ENCODE assay signal across 1 cellular context in the genomic region with DNA sequence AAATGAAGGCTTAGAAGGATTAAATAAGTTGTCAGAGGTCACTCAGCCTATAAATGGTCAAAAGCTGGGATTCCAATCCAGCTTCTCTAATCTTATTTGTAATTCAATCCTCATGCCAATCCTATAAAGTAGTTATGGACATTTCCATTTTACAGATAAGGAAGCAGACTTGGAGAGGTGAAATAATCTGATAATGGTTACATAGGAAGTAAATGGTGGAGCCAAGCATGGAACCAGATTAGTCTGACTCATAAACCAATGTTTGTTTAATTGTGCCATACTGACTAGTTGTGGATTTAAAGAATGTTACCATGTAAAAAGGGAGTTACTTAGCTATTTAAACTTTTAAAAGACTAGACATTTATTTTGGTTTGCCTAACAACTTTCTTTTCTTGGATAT.
TF ChIP-seq lines count a peak whose summit lies in the region.

No MANE protein-coding gene starts in this region.

TF ChIP-seq in endothelial cell of umbilical vein, 7 proteins besides CTCF, POLR2A, EP300 and RAD21:
- TF ChIP-seq, protein P1, sequence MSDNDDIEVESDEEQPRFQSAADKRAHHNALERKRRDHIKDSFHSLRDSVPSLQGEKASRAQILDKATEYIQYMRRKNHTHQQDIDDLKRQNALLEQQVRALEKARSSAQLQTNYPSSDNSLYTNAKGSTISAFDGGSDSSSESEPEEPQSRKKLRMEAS (IDR thresholded peaks at IDR 0.05; ENCODE audit: insufficient read depth, insufficient read length) = no peak
- TF ChIP-seq POLR2AphosphoS5 (IDR thresholded peaks at IDR 0.05; ENCODE audit: insufficient read depth, low read depth, low read length) = no peak
- no peak for TF ChIP-seq EZH2 (IDR thresholded peaks at IDR 0.05; ENCODE audit: borderline replicate concordance, low read depth, low read length, severe bottlenecking)
- peak; percentile 73 for TF ChIP-seq GATA2 (IDR thresholded peaks at IDR 0.05; ENCODE audit: insufficient read depth, insufficient read length, low read depth, low read length)
- TF ChIP-seq FOS (IDR thresholded peaks at IDR 0.05; ENCODE audit: borderline replicate concordance, insufficient read depth, low read length) = peak; percentile 50
- TF ChIP-seq JUN (IDR thresholded peaks at IDR 0.05; ENCODE audit: borderline replicate concordance, insufficient read depth, insufficient read length, low read depth) = no peak
- no peak for TF ChIP-seq MYC (IDR thresholded peaks at IDR 0.05; ENCODE audit: low read depth, low read length)
